ENCODE assay signal across 18 cellular contexts in the genomic region with DNA sequence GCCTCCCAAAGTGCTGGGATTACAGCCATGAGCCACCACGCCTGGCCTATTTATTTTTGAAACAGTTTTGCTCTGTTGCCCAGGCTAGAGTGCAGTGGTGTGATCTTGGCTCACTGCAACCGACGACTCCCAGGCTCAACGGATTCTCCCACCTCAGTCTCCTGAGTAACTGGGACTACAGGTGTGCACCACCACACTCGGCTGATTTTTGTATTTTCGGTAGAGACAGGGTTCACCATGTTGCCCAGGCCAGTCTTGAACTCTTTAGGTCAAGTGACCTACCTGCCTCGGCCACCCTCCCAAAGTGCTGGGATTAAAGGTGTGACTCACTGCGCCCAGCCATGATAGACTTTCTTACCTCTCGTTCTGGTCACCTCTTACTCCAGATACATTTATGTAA.
DNase-seq lines count a peak whose midpoint lies in the region; ATAC-seq and TF ChIP-seq lines count a peak whose summit lies in the region.
"Had no signal": no experiment of that assay in that cellular context is flagged by ENCODE, and none has a peak within 500 bp of the region (broad histone marks: within the 10 kb centered on the region; RNA-seq: fewer than 3 reads in every experiment).

No MANE protein-coding gene starts in this region.

- no peaks in the 10 kb centered on the region for H3K27me3 Mint-ChIP-seq in activated CD8-positive, alpha-beta memory T cell treated with anti-CD3 and anti-CD28 coated beads, Interleukin-2, amount 10 ng/mL, durations not matched to agents 7 days and 5 days
- H3K27me3 Mint-ChIP-seq in H9 (ENCODE audit: low read depth), result no peaks in the 10 kb centered on the region
- no peaks in the 10 kb centered on the region for H3K27me3 Mint-ChIP-seq in endodermal cell (ENCODE audit: insufficient read depth)
- no peaks in the 10 kb centered on the region for H3K27me3 Mint-ChIP-seq in stimulated activated naive B cell treated with anti-CD40 and anti-IgM and Interleukin-4, amounts not matched to agents 10 μg/mL and 1 μg/mL and 100 μg/mL, for 72 hours
- H3K27me3 Mint-ChIP-seq in mesothelial cell of epicardium (ENCODE audit: low read depth), result no peaks in the 10 kb centered on the region
- H3K27me3 Mint-ChIP-seq: CD4-positive, CD25-positive, alpha-beta regulatory T cell had no signal

- ATAC-seq in activated CD8-positive, alpha-beta memory T cell treated with anti-CD3 and anti-CD28 coated beads, Interleukin-2, amount 10 ng/mL, durations not matched to agents 7 days and 5 days, result no peak
- no peak for ATAC-seq in stimulated activated naive B cell treated with anti-CD40 and anti-IgM and Interleukin-4, amounts not matched to agents 10 μg/mL and 1 μg/mL and 100 μg/mL, for 72 hours (replicated peaks)
- ATAC-seq: Right ventricle myocardium inferior had no signal

- no peaks in the 10 kb centered on the region for H3K79me2 ChIP-seq in H9 (ENCODE audit: insufficient read depth, low read length)

- no peaks in the 10 kb centered on the region for H4K20me1 ChIP-seq in H9 (ENCODE audit: control insufficient read depth, insufficient read depth, insufficient read length)
- H4K20me1 ChIP-seq: BLaER1 had no signal

- no peaks in the 10 kb centered on the region for H3K9me3 Mint-ChIP-seq in activated CD8-positive, alpha-beta memory T cell treated with anti-CD3 and anti-CD28 coated beads, Interleukin-2, amount 10 ng/mL, durations not matched to agents 7 days and 5 days (ENCODE audit: low read depth)
- no peaks in the 10 kb centered on the region for H3K9me3 Mint-ChIP-seq in H9
- no peaks in the 10 kb centered on the region for H3K9me3 Mint-ChIP-seq in endodermal cell
- no peaks in the 10 kb centered on the region for H3K9me3 Mint-ChIP-seq in stimulated activated naive B cell treated with anti-CD40 and anti-IgM and Interleukin-4, amounts not matched to agents 10 μg/mL and 1 μg/mL and 100 μg/mL, for 72 hours
- no peaks in the 10 kb centered on the region for H3K9me3 Mint-ChIP-seq in mesothelial cell of epicardium
- H3K9me3 Mint-ChIP-seq: CD4-positive, CD25-positive, alpha-beta regulatory T cell had no signal

- no peak overlapping the region for H3T11ph ChIP-seq in H9 (ENCODE audit: low read length)

- no peak overlapping the region for H3K4ac ChIP-seq in H9 (ENCODE audit: low read depth, low read length)

- no peak overlapping the region for H2BK15ac ChIP-seq in H9 (ENCODE audit: low read depth, low read length)

- no peak overlapping the region for H2BK20ac ChIP-seq in H9 (ENCODE audit: low read depth, low read length, poor library complexity, severe bottlenecking)

- WGBS in H9 (ENCODE audit: extremely low coverage, insufficient read length, low lambda C conversion rate), result no CpG with 5 or more reads among the region's 9 CpGs
- 97 to 98% methylated on average over 7 to 9 of the region's 9 CpGs for WGBS in endodermal cell (ENCODE audit: insufficient coverage in 1 of 2, insufficient read length in 1 of 2), 2 experiments

- peak; percentile 52 for DNase-seq in activated CD8-positive, alpha-beta memory T cell treated with anti-CD3 and anti-CD28 coated beads, Interleukin-2, amount 50 U/mL, for 48 hours
- no peak for DNase-seq in activated CD8-positive, alpha-beta memory T cell treated with anti-CD3 and anti-CD28 coated beads, Interleukin-2, amount 10 ng/mL, durations not matched to agents 7 days and 5 days
- DNase-seq in H9 (no peak), endodermal cell (no peak), mesothelial cell of epicardium (ENCODE audit: low spot score in 2 of 2, unreplicated experiment in 2 of 2) (no peak), NCI-H69 (lab: John Stamatoyannopoulos, UW) (no peak)
- no peak for DNase-seq in stimulated activated naive B cell treated with anti-CD40 and anti-IgM and Interleukin-4, amounts not matched to agents 10 μg/mL and 1 μg/mL and 100 μg/mL, for 72 hours
- DNase-seq: CD4-positive, CD25-positive, alpha-beta regulatory T cell; H7; KBM-7; MG63; NCI-H2029; NCI-H446; NCI-H526; PC-9; SJCRH30 had no signal

- TF ChIP-seq CTCF in H9 (conservative IDR thresholded peaks at IDR 0.05) (no peak), endodermal cell (conservative IDR thresholded peaks at IDR 0.05) (no peak), mesothelial cell of epicardium (IDR thresholded peaks at IDR 0.05; ENCODE audit: unreplicated experiment) (no peak)

- H4K8ac ChIP-seq in H9 (replicated peaks; ENCODE audit: insufficient read length, low read depth, low read length), result no peak overlapping the region

- H3K18ac ChIP-seq in H9 (ENCODE audit: insufficient read length, low read depth, low read length), result no peak overlapping the region

- H2BK120ac ChIP-seq in H9 (ENCODE audit: low read depth, low read length, poor library complexity, severe bottlenecking), result no peak overlapping the region

- H3K23me2 ChIP-seq in H9 (ENCODE audit: insufficient read length, low read depth, low read length, poor library complexity, severe bottlenecking), result no peaks in the 10 kb centered on the region

- H3K4me3 Mint-ChIP-seq in activated CD8-positive, alpha-beta memory T cell treated with anti-CD3 and anti-CD28 coated beads, Interleukin-2, amount 10 ng/mL, durations not matched to agents 7 days and 5 days, result no peak overlapping the region
- H3K4me3 Mint-ChIP-seq in H9 (0 out of 5 replicates have a peak overlapping the region, but pooled peaks of 1 of the 2 experiments have one; percentile 46), endodermal cell (no peak overlapping the region), mesothelial cell of epicardium (no peak overlapping the region)
- H3K4me3 Mint-ChIP-seq in stimulated activated naive B cell treated with anti-CD40 and anti-IgM and Interleukin-4, amounts not matched to agents 10 μg/mL and 1 μg/mL and 100 μg/mL, for 72 hours, result no peak overlapping the region
- H3K4me3 Mint-ChIP-seq: CD4-positive, CD25-positive, alpha-beta regulatory T cell had no signal

- no peaks in the 10 kb centered on the region for H3K4me1 Mint-ChIP-seq in activated CD8-positive, alpha-beta memory T cell treated with anti-CD3 and anti-CD28 coated beads, Interleukin-2, amount 10 ng/mL, durations not matched to agents 7 days and 5 days
- H3K4me1 Mint-ChIP-seq in H9, result peaks cover 10 to 15% of the 10 kb centered on the region in 2 experiments
- H3K4me1 Mint-ChIP-seq in endodermal cell, result peaks cover 10% of the 10 kb centered on the region
- H3K4me1 Mint-ChIP-seq in stimulated activated naive B cell treated with anti-CD40 and anti-IgM and Interleukin-4, amounts not matched to agents 10 μg/mL and 1 μg/mL and 100 μg/mL, for 72 hours, result no peaks in the 10 kb centered on the region
- H3K4me1 Mint-ChIP-seq in mesothelial cell of epicardium, result peaks cover 5% of the 10 kb centered on the region

- H3K79me1 ChIP-seq in H9 (ENCODE audit: insufficient read depth, low read depth, low read length, poor library complexity, severe bottlenecking), result no peaks in the 10 kb centered on the region

- H3K27me3 ChIP-seq in H9 (ENCODE audit: insufficient read depth, low read length) (no peaks in the 10 kb centered on the region), endodermal cell (ENCODE audit: control insufficient read depth, insufficient read depth, low read length, poor library complexity, severe bottlenecking) (no peaks in the 10 kb centered on the region)
- H3K27me3 ChIP-seq: BLaER1, MG63, SJCRH30 had no signal

- H3K27ac Mint-ChIP-seq in activated CD8-positive, alpha-beta memory T cell treated with anti-CD3 and anti-CD28 coated beads, Interleukin-2, amount 10 ng/mL, durations not matched to agents 7 days and 5 days, result no peak overlapping the region
- H3K27ac Mint-ChIP-seq in H9 (peak overlapping the region in 2 of 3 experiments; percentile 18 to 72; a peak in 1 of 7 replicates), endodermal cell (peak overlapping the region; percentile 49), mesothelial cell of epicardium (no peak overlapping the region)
- H3K27ac Mint-ChIP-seq in stimulated activated naive B cell treated with anti-CD40 and anti-IgM and Interleukin-4, amounts not matched to agents 10 μg/mL and 1 μg/mL and 100 μg/mL, for 72 hours, result peak overlapping the region; percentile 16

- no peak overlapping the region for H3K4me2 ChIP-seq in H9 (ENCODE audit: insufficient read depth, insufficient read length, low read length)
- H3K4me2 ChIP-seq: BLaER1, PC-9 had no signal

- no peak overlapping the region for H3K9ac ChIP-seq in H9 (ENCODE audit: extremely low read depth, insufficient read length, low read length)
- no peak overlapping the region for H3K9ac ChIP-seq in endodermal cell (ENCODE audit: extremely low read depth, low read length, poor library complexity, severe bottlenecking)
- H3K9ac ChIP-seq: BLaER1 had no signal

- H3K4me1 ChIP-seq in H9 (ENCODE audit: insufficient read depth, low read length) (no peaks in the 10 kb centered on the region; the same call in 1 of the 2 replicates), endodermal cell (ENCODE audit: control insufficient read depth, insufficient read depth, low read length) (no peaks in the 10 kb centered on the region)
- H3K4me1 ChIP-seq: BLaER1, SJCRH30 had no signal

- H4K5ac ChIP-seq in H9 (ENCODE audit: insufficient read length, low read depth, low read length), result no peak overlapping the region

- H3K9me3 ChIP-seq in H9 (ENCODE audit: control insufficient read depth, low read depth, low read length) (no peaks in the 10 kb centered on the region), endodermal cell (ENCODE audit: control insufficient read depth, low read length) (no peaks in the 10 kb centered on the region)
- H3K9me3 ChIP-seq: BLaER1, MG63, SJCRH30 had no signal

- peaks cover 44% of the 10 kb centered on the region for H3K36me3 ChIP-seq in endodermal cell (ENCODE audit: control insufficient read depth, insufficient read depth, low read length)

- no peak overlapping the region for H3K4me3 ChIP-seq in endodermal cell (ENCODE audit: low read length)
- H3K4me3 ChIP-seq: BLaER1, MG63, PC-9, SJCRH30 had no signal

- CTCF ChIA-PET in activated CD8-positive, alpha-beta memory T cell treated with anti-CD3 and anti-CD28 coated beads, Interleukin-2, amount 10 ng/mL, durations not matched to agents 7 days and 5 days (lab: Charles Lee), result no interaction called here

- no peak overlapping the region for H2BK5ac ChIP-seq in H9 (ENCODE audit: insufficient read length, low read length)

- H3K23ac ChIP-seq in H9 (ENCODE audit: insufficient read length, low read depth, low read length), result no peak overlapping the region

- H3K36me3 Mint-ChIP-seq in activated CD8-positive, alpha-beta memory T cell treated with anti-CD3 and anti-CD28 coated beads, Interleukin-2, amount 10 ng/mL, durations not matched to agents 7 days and 5 days, result peaks cover 21% of the 10 kb centered on the region
- H3K36me3 Mint-ChIP-seq in H9 (ENCODE audit: insufficient read depth in 1 of 3, low read depth in 3 of 3), result peaks cover 6 to 26% (median 18%) of the 10 kb centered on the region in 3 experiments; a peak in 5 of 7 replicates
- peaks cover 35% of the 10 kb centered on the region for H3K36me3 Mint-ChIP-seq in endodermal cell (ENCODE audit: low read depth)
- H3K36me3 Mint-ChIP-seq in stimulated activated naive B cell treated with anti-CD40 and anti-IgM and Interleukin-4, amounts not matched to agents 10 μg/mL and 1 μg/mL and 100 μg/mL, for 72 hours, result peaks cover 17 to 18% of the 10 kb centered on the region in 2 donors
- H3K36me3 Mint-ChIP-seq in mesothelial cell of epicardium, result peaks cover 10% of the 10 kb centered on the region

- H3K27ac ChIP-seq in H9 (ENCODE audit: insufficient read length, low read depth, low read length) (no peak overlapping the region), endodermal cell (ENCODE audit: low read depth, low read length) (no peak overlapping the region)
- H3K27ac ChIP-seq: BLaER1, SJCRH30 had no signal

- H2BK12ac ChIP-seq in H9 (ENCODE audit: insufficient read length, low read depth, low read length), result no peak overlapping the region

- no peak overlapping the region for H3K56ac ChIP-seq in H9 (ENCODE audit: insufficient read length, low read depth, low read length)

- H3K14ac ChIP-seq in H9 (ENCODE audit: insufficient read depth, low read length), result no peak overlapping the region

- H2AK5ac ChIP-seq in H9 (ENCODE audit: insufficient read length, low read length), result no peak overlapping the region

- H2AFZ ChIP-seq in H9 (ENCODE audit: low read length), result no peak overlapping the region
- H2AFZ ChIP-seq: PC-9 had no signal

- no peak overlapping the region for H4K91ac ChIP-seq in H9 (ENCODE audit: insufficient read length, low read depth, low read length)

Comparison
In these comparisons a context has a peak if more than half of its experiments do, and no peak if none do; other contexts are left out.
1. H3K27ac Mint-ChIP-seq: peak in H9 (2 of 3), endodermal cell (single experiment) and stimulated activated naive B cell treated with anti-CD40 and anti-IgM and Interleukin-4, amounts not matched to agents 10 μg/mL and 1 μg/mL and 100 μg/mL, for 72 hours (single experiment); none in activated CD8-positive, alpha-beta memory T cell treated with anti-CD3 and anti-CD28 coated beads, Interleukin-2, amount 10 ng/mL, durations not matched to agents 7 days and 5 days (single experiment) and mesothelial cell of epicardium (single experiment).